1 cellular context compared by ENCODE assay signal in genomic region chr22:18055619-18056160, GRCh38.
TF ChIP-seq lines count a peak whose summit lies in the region.

No MANE protein-coding gene starts in this region.

TF ChIP-seq in H1, 55 proteins besides CTCF, POLR2A, EP300 and RAD21:
- TF ChIP-seq RFX5 (IDR thresholded peaks at IDR 0.05; ENCODE audit: borderline replicate concordance, low read depth, low read length) (no peak), USF2 (IDR thresholded peaks at IDR 0.05; ENCODE audit: low read length) (no peak), CBX5 (IDR thresholded peaks at IDR 0.05; ENCODE audit: low read depth, low read length) (no peak), EGR1 (IDR thresholded peaks at IDR 0.05; ENCODE audit: borderline replicate concordance, low read depth, low read length) (no peak)
